ENCODE assay signal across 21 cellular contexts in genomic region chr20:6418732-6419131, GRCh38.
"Had no signal": no experiment of that assay in that cellular context is flagged by ENCODE, and none has a peak within 500 bp of the region (broad histone marks: within the 10 kb centered on the region; RNA-seq: fewer than 3 reads in every experiment).

No MANE protein-coding gene starts in this region.

- H3K4me1 ChIP-seq: prostate gland, sigmoid colon, testis, upper lobe of right lung had no signal

- DNase-seq: activated CD4-positive, alpha-beta T cell treated with anti-CD3 and anti-CD28 coated beads, Interleukin-2, amount 50 U/mL, for 4 hours; activated CD8-positive, alpha-beta memory T cell treated with anti-CD3 and anti-CD28 coated beads, Interleukin-2, amount 10 ng/mL, durations not matched to agents 7 days and 5 days; activated gamma-delta T cell; activated T-cell treated with anti-CD3 and anti-CD28 coated beads, Interleukin-2, amount 50 U/mL, for 4 hours; foreskin fibroblast; glutamatergic neuron; left colon; mammary epithelial cell; mucosa of descending colon; natural killer cell; occipital lobe; sigmoid colon; stimulated activated CD4-positive, alpha-beta T cell treated with anti-CD3 and anti-CD28 coated beads, Interleukin-2, amount 100 ng/mL, for 48 hours; testis; upper lobe of right lung had no signal

- ATAC-seq: activated CD4-positive, CD25-positive, alpha-beta regulatory T cell treated with anti-CD3 and anti-CD28 coated beads, Interleukin-2, amount 50 U/mL, for 24 hours; activated CD8-positive, alpha-beta memory T cell treated with anti-CD3 and anti-CD28 coated beads, Interleukin-2, amount 10 ng/mL, durations not matched to agents 7 days and 5 days; activated T-cell treated with anti-CD3 and anti-CD28 coated beads, Interleukin-2, amount 50 U/mL, for 4 hours; esophagus mucosa; left colon; mucosa of descending colon; natural killer cell; upper lobe of right lung had no signal

- H3K4me3 Mint-ChIP-seq: activated CD8-positive, alpha-beta memory T cell treated with anti-CD3 and anti-CD28 coated beads, Interleukin-2, amount 10 ng/mL, durations not matched to agents 7 days and 5 days; activated naive CD8-positive, alpha-beta T cell; activated T-cell treated with anti-CD3 and anti-CD28 coated beads, Interleukin-2, amount 50 U/mL, for 4 hours; natural killer cell; stimulated activated naive CD8-positive, alpha-beta T cell treated with anti-CD3 and anti-CD28 coated beads, Interleukin-15, Interleukin-2, amounts not matched to agents 100 ng/mL and 50 ng/mL, for 24 hours; T-helper 2 cell treated with Interferon-gamma antibody and Interleukin-4, amounts not matched to agents 5 μg/mL and 100 μg/mL, for 36 hours had no signal

- H3K4me1 Mint-ChIP-seq: activated CD8-positive, alpha-beta memory T cell treated with anti-CD3 and anti-CD28 coated beads, Interleukin-2, amount 10 ng/mL, durations not matched to agents 7 days and 5 days; natural killer cell had no signal

- H3K27ac ChIP-seq: prostate gland, sigmoid colon, testis, upper lobe of right lung had no signal

- H3K36me3 ChIP-seq: prostate gland, sigmoid colon, upper lobe of right lung had no signal

- H3K36me3 Mint-ChIP-seq: activated CD8-positive, alpha-beta memory T cell treated with anti-CD3 and anti-CD28 coated beads, Interleukin-2, amount 10 ng/mL, durations not matched to agents 7 days and 5 days; activated naive CD8-positive, alpha-beta T cell; natural killer cell had no signal

- H3K4me3 ChIP-seq: mucosa of descending colon, prostate gland, sigmoid colon, testis, upper lobe of right lung had no signal

- H3K27me3 ChIP-seq: sigmoid colon, testis, upper lobe of right lung had no signal

- H3K27ac Mint-ChIP-seq: activated CD8-positive, alpha-beta memory T cell treated with anti-CD3 and anti-CD28 coated beads, Interleukin-2, amount 10 ng/mL, durations not matched to agents 7 days and 5 days; activated naive CD8-positive, alpha-beta T cell; natural killer cell; stimulated activated naive CD8-positive, alpha-beta T cell treated with anti-CD3 and anti-CD28 coated beads, Interleukin-15, Interleukin-2, amounts not matched to agents 100 ng/mL and 50 ng/mL, for 24 hours; T-helper 2 cell treated with Interferon-gamma antibody and Interleukin-4, amounts not matched to agents 5 μg/mL and 100 μg/mL, for 36 hours had no signal

- H3K9me3 Mint-ChIP-seq: stimulated activated naive CD8-positive, alpha-beta T cell treated with anti-CD3 and anti-CD28 coated beads, Interleukin-15, Interleukin-2, amounts not matched to agents 100 ng/mL and 50 ng/mL, for 24 hours; T-helper 2 cell treated with Interferon-gamma antibody and Interleukin-4, amounts not matched to agents 5 μg/mL and 100 μg/mL, for 36 hours had no signal

- H3K27me3 Mint-ChIP-seq: activated CD8-positive, alpha-beta memory T cell treated with anti-CD3 and anti-CD28 coated beads, Interleukin-2, amount 10 ng/mL, durations not matched to agents 7 days and 5 days had no signal

- H3K9me3 ChIP-seq: mucosa of descending colon, prostate gland, testis, upper lobe of right lung had no signal
